ENCODE assay signal across 1 cellular context in genomic region chr7:124790645-124791044, GRCh38.
TF ChIP-seq lines count a peak whose summit lies in the region.

No MANE protein-coding gene starts in this region.

TF ChIP-seq in GM12878, 131 proteins besides CTCF, POLR2A, EP300 and RAD21:
- TF ChIP-seq E2F8 (IDR thresholded peaks at IDR 0.05; ENCODE audit: low read depth, partially characterized antibody), result no peak
